Comparison of ENCODE assay signal across 2 cellular contexts in the genomic region with DNA sequence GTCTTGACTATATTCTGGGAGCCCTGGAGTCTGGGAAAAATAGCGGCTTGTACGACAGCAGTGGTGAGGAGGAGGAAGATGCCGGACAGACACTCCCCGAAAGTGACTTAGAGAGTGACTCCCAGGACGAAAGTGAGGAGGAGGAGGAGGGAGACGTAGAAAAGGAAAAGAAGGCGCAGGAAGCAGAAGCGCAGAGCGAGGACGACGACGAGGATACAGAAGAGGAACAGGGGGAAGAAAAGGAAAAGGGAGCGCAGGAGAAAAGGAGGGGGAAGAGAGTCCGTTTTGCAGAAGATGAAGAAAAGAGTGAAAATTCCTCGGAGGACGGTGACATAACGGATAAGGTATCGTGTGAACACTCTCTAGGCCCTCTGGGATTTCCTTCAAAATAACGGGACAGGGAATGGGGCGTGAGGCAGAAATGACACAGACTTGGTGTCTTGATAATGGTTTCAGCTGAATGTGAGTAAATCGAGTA.
TF ChIP-seq lines count a peak whose summit lies in the region.

No MANE protein-coding gene starts in this region.

TF ChIP-seq in A549, 52 proteins besides CTCF, POLR2A, EP300 and RAD21:
- TF ChIP-seq PHF8 (IDR thresholded peaks at IDR 0.05; ENCODE audit: borderline replicate concordance, low read depth) (no peak), NFE2L2 (conservative IDR thresholded peaks at IDR 0.05; ENCODE audit: low read length) (no peak), HEYL (CRISPR knock-in tag; IDR thresholded peaks at IDR 0.05) (no peak), NR3C1 (IDR thresholded peaks at IDR 0.05) (no peak), MAFK (IDR thresholded peaks at IDR 0.05; ENCODE audit: partially characterized antibody) (no peak), ZSCAN20 (CRISPR knock-in tag; IDR thresholded peaks at IDR 0.05) (no peak), EHMT2 (IDR thresholded peaks at IDR 0.05; ENCODE audit: low read depth) (no peak)
- TF ChIP-seq, protein P1, sequence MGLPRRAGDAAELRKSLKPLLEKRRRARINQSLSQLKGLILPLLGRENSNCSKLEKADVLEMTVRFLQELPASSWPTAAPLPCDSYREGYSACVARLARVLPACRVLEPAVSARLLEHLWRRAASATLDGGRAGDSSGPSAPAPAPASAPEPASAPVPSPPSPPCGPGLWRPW (IDR thresholded peaks at IDR 0.05), result no peak

TF ChIP-seq in HepG2, 621 proteins besides CTCF, POLR2A, EP300 and RAD21:
- TF ChIP-seq SRF (IDR thresholded peaks at IDR 0.05; ENCODE audit: low read depth, low read length) (no peak), GPN1 (CRISPR knock-in tag; IDR thresholded peaks at IDR 0.05; ENCODE audit: borderline replicate concordance) (no peak), ZNF331 (CRISPR knock-in tag; IDR thresholded peaks at IDR 0.05) (no peak), FIP1L1 (IDR thresholded peaks at IDR 0.05; ENCODE audit: borderline replicate concordance, insufficient read depth, low read depth, low read length) (no peak), ZNF709 (CRISPR knock-in tag; IDR thresholded peaks at IDR 0.05) (no peak), HMG20A (CRISPR knock-in tag; IDR thresholded peaks at IDR 0.05; ENCODE audit: borderline replicate concordance) (no peak), PHF5A (CRISPR knock-in tag; IDR thresholded peaks at IDR 0.05; ENCODE audit: low read depth, unreplicated experiment) (no peak), ZNF619 (CRISPR knock-in tag; IDR thresholded peaks at IDR 0.05) (no peak), GFI1 (CRISPR knock-in tag; IDR thresholded peaks at IDR 0.05; ENCODE audit: borderline replicate concordance) (no peak), ZNF572 (CRISPR knock-in tag; IDR thresholded peaks at IDR 0.05) (0 out of 2 replicates have a peak, but pooled peaks have one; percentile 50), JDP2 (CRISPR knock-in tag; IDR thresholded peaks at IDR 0.05; ENCODE audit: borderline replicate concordance) (no peak), NAIF1 (CRISPR knock-in tag; IDR thresholded peaks at IDR 0.05; ENCODE audit: borderline replicate concordance) (0 out of 2 replicates have a peak, but pooled peaks have one; percentile 4), RFX5 (IDR thresholded peaks at IDR 0.05; ENCODE audit: low read depth, low read length) (no peak), MAZ (IDR thresholded peaks at IDR 0.05; ENCODE audit: borderline replicate concordance, low read depth, low read length) (no peak), MAZ (CRISPR knock-in tag; IDR thresholded peaks at IDR 0.05; ENCODE audit: low read depth) (no peak), ZFP36L1 (CRISPR knock-in tag; IDR thresholded peaks at IDR 0.05) (no peak), ESRRA (CRISPR knock-in tag; IDR thresholded peaks at IDR 0.05; ENCODE audit: low read depth) (peak; percentile 10; the same call in 1 of the 2 replicates), SP2 (CRISPR knock-in tag; IDR thresholded peaks at IDR 0.05) (no peak), JUNB (CRISPR knock-in tag; IDR thresholded peaks at IDR 0.05; ENCODE audit: borderline replicate concordance) (0 out of 2 replicates have a peak, but pooled peaks have one; percentile 18), ZNF484 (CRISPR knock-in tag; IDR thresholded peaks at IDR 0.05; ENCODE audit: borderline replicate concordance, low read depth) (no peak), ZNF790 (CRISPR knock-in tag; IDR thresholded peaks at IDR 0.05; ENCODE audit: borderline replicate concordance) (no peak), ONECUT2 (CRISPR knock-in tag; IDR thresholded peaks at IDR 0.05) (no peak), MAFK (conservative IDR thresholded peaks at IDR 0.05 in 1 of 2, IDR thresholded peaks at IDR 0.05 in 1 of 2; ENCODE audit: low read length in 2 of 2) (no peak), SRSF1 (optimal IDR thresholded peaks at IDR 0.05; ENCODE audit: low read depth, low read length) (no peak), ZNF556 (CRISPR knock-in tag; IDR thresholded peaks at IDR 0.05; ENCODE audit: borderline replicate concordance) (no peak)
- TF ChIP-seq, protein P2, sequence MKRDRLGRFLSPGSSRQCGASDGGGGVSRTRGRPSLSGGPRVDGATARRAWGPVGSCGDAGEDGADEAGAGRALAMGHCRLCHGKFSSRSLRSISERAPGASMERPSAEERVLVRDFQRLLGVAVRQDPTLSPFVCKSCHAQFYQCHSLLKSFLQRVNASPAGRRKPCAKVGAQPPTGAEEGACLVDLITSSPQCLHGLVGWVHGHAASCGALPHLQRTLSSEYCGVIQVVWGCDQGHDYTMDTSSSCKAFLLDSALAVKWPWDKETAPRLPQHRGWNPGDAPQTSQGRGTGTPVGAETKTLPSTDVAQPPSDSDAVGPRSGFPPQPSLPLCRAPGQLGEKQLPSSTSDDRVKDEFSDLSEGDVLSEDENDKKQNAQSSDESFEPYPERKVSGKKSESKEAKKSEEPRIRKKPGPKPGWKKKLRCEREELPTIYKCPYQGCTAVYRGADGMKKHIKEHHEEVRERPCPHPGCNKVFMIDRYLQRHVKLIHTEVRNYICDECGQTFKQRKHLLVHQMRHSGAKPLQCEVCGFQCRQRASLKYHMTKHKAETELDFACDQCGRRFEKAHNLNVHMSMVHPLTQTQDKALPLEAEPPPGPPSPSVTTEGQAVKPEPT (CRISPR knock-in tag; IDR thresholded peaks at IDR 0.05; ENCODE audit: low read depth), result no peak
- TF ChIP-seq, protein P3, sequence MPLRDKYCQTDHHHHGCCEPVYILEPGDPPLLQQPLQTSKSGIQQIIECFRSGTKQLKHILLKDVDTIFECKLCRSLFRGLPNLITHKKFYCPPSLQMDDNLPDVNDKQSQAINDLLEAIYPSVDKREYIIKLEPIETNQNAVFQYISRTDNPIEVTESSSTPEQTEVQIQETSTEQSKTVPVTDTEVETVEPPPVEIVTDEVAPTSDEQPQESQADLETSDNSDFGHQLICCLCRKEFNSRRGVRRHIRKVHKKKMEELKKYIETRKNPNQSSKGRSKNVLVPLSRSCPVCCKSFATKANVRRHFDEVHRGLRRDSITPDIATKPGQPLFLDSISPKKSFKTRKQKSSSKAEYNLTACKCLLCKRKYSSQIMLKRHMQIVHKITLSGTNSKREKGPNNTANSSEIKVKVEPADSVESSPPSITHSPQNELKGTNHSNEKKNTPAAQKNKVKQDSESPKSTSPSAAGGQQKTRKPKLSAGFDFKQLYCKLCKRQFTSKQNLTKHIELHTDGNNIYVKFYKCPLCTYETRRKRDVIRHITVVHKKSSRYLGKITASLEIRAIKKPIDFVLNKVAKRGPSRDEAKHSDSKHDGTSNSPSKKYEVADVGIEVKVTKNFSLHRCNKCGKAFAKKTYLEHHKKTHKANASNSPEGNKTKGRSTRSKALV (CRISPR knock-in tag; IDR thresholded peaks at IDR 0.05), result no peak
- TF ChIP-seq, protein P4, sequence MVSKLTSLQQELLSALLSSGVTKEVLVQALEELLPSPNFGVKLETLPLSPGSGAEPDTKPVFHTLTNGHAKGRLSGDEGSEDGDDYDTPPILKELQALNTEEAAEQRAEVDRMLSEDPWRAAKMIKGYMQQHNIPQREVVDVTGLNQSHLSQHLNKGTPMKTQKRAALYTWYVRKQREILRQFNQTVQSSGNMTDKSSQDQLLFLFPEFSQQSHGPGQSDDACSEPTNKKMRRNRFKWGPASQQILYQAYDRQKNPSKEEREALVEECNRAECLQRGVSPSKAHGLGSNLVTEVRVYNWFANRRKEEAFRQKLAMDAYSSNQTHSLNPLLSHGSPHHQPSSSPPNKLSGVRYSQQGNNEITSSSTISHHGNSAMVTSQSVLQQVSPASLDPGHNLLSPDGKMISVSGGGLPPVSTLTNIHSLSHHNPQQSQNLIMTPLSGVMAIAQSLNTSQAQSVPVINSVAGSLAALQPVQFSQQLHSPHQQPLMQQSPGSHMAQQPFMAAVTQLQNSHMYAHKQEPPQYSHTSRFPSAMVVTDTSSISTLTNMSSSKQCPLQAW (CRISPR knock-in tag; IDR thresholded peaks at IDR 0.05), result peak; percentile 12; the same call in 1 of the 2 replicates
- TF ChIP-seq, protein P5, sequence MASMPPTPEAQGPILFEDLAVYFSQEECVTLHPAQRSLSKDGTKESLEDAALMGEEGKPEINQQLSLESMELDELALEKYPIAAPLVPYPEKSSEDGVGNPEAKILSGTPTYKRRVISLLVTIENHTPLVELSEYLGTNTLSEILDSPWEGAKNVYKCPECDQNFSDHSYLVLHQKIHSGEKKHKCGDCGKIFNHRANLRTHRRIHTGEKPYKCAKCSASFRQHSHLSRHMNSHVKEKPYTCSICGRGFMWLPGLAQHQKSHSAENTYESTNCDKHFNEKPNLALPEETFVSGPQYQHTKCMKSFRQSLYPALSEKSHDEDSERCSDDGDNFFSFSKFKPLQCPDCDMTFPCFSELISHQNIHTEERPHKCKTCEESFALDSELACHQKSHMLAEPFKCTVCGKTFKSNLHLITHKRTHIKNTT (CRISPR knock-in tag; IDR thresholded peaks at IDR 0.05), result no peak
- TF ChIP-seq, protein P6, sequence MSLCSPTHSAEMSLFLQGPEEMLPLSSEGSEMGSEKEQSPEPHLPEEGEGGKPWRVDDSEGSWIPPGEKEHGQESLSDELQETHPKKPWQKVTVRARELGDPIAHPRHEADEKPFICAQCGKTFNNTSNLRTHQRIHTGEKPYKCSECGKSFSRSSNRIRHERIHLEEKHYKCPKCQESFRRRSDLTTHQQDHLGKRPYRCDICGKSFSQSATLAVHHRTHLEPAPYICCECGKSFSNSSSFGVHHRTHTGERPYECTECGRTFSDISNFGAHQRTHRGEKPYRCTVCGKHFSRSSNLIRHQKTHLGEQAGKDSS (CRISPR knock-in tag; IDR thresholded peaks at IDR 0.05; ENCODE audit: borderline replicate concordance, low read depth), result no peak
- TF ChIP-seq, protein P7, sequence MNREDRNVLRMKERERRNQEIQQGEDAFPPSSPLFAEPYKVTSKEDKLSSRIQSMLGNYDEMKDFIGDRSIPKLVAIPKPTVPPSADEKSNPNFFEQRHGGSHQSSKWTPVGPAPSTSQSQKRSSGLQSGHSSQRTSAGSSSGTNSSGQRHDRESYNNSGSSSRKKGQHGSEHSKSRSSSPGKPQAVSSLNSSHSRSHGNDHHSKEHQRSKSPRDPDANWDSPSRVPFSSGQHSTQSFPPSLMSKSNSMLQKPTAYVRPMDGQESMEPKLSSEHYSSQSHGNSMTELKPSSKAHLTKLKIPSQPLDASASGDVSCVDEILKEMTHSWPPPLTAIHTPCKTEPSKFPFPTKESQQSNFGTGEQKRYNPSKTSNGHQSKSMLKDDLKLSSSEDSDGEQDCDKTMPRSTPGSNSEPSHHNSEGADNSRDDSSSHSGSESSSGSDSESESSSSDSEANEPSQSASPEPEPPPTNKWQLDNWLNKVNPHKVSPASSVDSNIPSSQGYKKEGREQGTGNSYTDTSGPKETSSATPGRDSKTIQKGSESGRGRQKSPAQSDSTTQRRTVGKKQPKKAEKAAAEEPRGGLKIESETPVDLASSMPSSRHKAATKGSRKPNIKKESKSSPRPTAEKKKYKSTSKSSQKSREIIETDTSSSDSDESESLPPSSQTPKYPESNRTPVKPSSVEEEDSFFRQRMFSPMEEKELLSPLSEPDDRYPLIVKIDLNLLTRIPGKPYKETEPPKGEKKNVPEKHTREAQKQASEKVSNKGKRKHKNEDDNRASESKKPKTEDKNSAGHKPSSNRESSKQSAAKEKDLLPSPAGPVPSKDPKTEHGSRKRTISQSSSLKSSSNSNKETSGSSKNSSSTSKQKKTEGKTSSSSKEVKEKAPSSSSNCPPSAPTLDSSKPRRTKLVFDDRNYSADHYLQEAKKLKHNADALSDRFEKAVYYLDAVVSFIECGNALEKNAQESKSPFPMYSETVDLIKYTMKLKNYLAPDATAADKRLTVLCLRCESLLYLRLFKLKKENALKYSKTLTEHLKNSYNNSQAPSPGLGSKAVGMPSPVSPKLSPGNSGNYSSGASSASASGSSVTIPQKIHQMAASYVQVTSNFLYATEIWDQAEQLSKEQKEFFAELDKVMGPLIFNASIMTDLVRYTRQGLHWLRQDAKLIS (CRISPR knock-in tag; IDR thresholded peaks at IDR 0.05), result no peak
